In genomic region chr5:68714810-68715209, GRCh38 we compare ENCODE assay signal across 32 cellular contexts.
"Had no signal": no experiment of that assay in that cellular context is flagged by ENCODE, and none has a peak within 500 bp of the region (broad histone marks: within the 10 kb centered on the region; RNA-seq: fewer than 3 reads in every experiment).

No MANE protein-coding gene starts in this region.

- H3K4me3 ChIP-seq: adrenal gland, body of pancreas, cardiac muscle cell, coronary artery, gastroesophageal sphincter, neural progenitor cell, right atrium auricular region, stomach, suprapubic skin, transverse colon had no signal

- H3K4me2 ChIP-seq: neural progenitor cell had no signal

- H3K27ac Mint-ChIP-seq: activated CD4-positive, alpha-beta memory T cell treated with anti-CD3 and anti-CD28 coated beads, Interleukin-2, amount 10 ng/mL, durations not matched to agents 7 days and 5 days; activated CD4-positive, alpha-beta T cell treated with anti-CD3 and anti-CD28 coated beads, Interleukin-2, amount 10 ng/mL, durations not matched to agents 7 days and 5 days; activated naive CD8-positive, alpha-beta T cell treated with anti-CD3 and anti-CD28 coated beads for 36 hours; activated T-cell treated with anti-CD3 and anti-CD28 coated beads, Interleukin-2, amount 50 U/mL, for 24 hours; activated T-helper 2 cell treated with anti-CD3 and anti-CD28 coated beads, Interferon-gamma antibody, Interleukin-2, Interleukin-4, amounts not matched to agents 10 μg/mL and 5 μg/mL and 100 μg/mL, durations not matched to agents 14 hours and 24 hours and 36 hours; mesothelial cell of epicardium; natural killer cell; neural progenitor cell; stimulated activated naive B cell treated with anti-CD40 and anti-IgM and Interleukin-4, amounts not matched to agents 10 μg/mL and 1 μg/mL and 100 μg/mL, for 72 hours had no signal

- ATAC-seq: body of pancreas; effector memory CD8-positive, alpha-beta T cell; gastroesophageal sphincter; left colon; natural killer cell; stimulated activated naive B cell treated with anti-CD40 and anti-IgM and Interleukin-4, amounts not matched to agents 10 μg/mL and 1 μg/mL and 100 μg/mL, for 72 hours had no signal

- H3K9me3 Mint-ChIP-seq: activated CD4-positive, alpha-beta T cell treated with anti-CD3 and anti-CD28 coated beads, Interleukin-2, amount 10 ng/mL, durations not matched to agents 7 days and 5 days; activated T-helper 2 cell treated with anti-CD3 and anti-CD28 coated beads, Interferon-gamma antibody, Interleukin-2, Interleukin-4, amounts not matched to agents 10 μg/mL and 5 μg/mL and 100 μg/mL, durations not matched to agents 14 hours and 24 hours and 36 hours; effector memory CD8-positive, alpha-beta T cell; immature natural killer cell; natural killer cell had no signal

- H3K36me3 ChIP-seq: adrenal gland, cardiac muscle cell, gastroesophageal sphincter, neural progenitor cell, right atrium auricular region, stomach, suprapubic skin, transverse colon had no signal

- H3K36me3 Mint-ChIP-seq: natural killer cell had no signal

- H3K4me3 Mint-ChIP-seq: activated CD4-positive, alpha-beta memory T cell treated with anti-CD3 and anti-CD28 coated beads, Interleukin-2, amount 10 ng/mL, durations not matched to agents 7 days and 5 days; activated CD4-positive, alpha-beta T cell treated with anti-CD3 and anti-CD28 coated beads, Interleukin-2, amount 10 ng/mL, durations not matched to agents 7 days and 5 days; activated naive CD8-positive, alpha-beta T cell treated with anti-CD3 and anti-CD28 coated beads for 36 hours; activated T-cell treated with anti-CD3 and anti-CD28 coated beads, Interleukin-2, amount 50 U/mL, for 24 hours; effector memory CD8-positive, alpha-beta T cell; immature natural killer cell; mesothelial cell of epicardium; natural killer cell; neural progenitor cell; stimulated activated naive B cell treated with anti-CD40 and anti-IgM and Interleukin-4, amounts not matched to agents 10 μg/mL and 1 μg/mL and 100 μg/mL, for 72 hours had no signal

- H3K9ac ChIP-seq: neural progenitor cell had no signal

- H3K9me3 ChIP-seq: adrenal gland, body of pancreas, gastroesophageal sphincter, right atrium auricular region, stomach, suprapubic skin, transverse colon had no signal

- H3K27me3 Mint-ChIP-seq: activated CD4-positive, alpha-beta memory T cell treated with anti-CD3 and anti-CD28 coated beads, Interleukin-2, amount 10 ng/mL, durations not matched to agents 7 days and 5 days; activated CD4-positive, alpha-beta T cell treated with anti-CD3 and anti-CD28 coated beads, Interleukin-2, amount 10 ng/mL, durations not matched to agents 7 days and 5 days; activated naive CD8-positive, alpha-beta T cell treated with anti-CD3 and anti-CD28 coated beads for 36 hours; activated T-cell treated with anti-CD3 and anti-CD28 coated beads, Interleukin-2, amount 50 U/mL, for 24 hours; effector memory CD8-positive, alpha-beta T cell; stimulated activated naive B cell treated with anti-CD40 and anti-IgM and Interleukin-4, amounts not matched to agents 10 μg/mL and 1 μg/mL and 100 μg/mL, for 72 hours had no signal

- H3K27me3 ChIP-seq: adrenal gland, body of pancreas, cardiac muscle cell, gastroesophageal sphincter, neural progenitor cell, right atrium auricular region, stomach, suprapubic skin, transverse colon had no signal

- H3K27ac ChIP-seq: adrenal gland, body of pancreas, cardiac muscle cell, coronary artery, gastroesophageal sphincter, neural progenitor cell, right atrium auricular region, stomach, suprapubic skin, transverse colon had no signal

- DNase-seq: activated CD4-positive, alpha-beta memory T cell treated with anti-CD3 and anti-CD28 coated beads, Interleukin-2, amount 10 ng/mL, durations not matched to agents 7 days and 5 days; activated CD4-positive, alpha-beta T cell treated with anti-CD3 and anti-CD28 coated beads for 1 hour; activated CD4-positive, alpha-beta T cell treated with anti-CD3 and anti-CD28 coated beads, Interleukin-2, amount 10 ng/mL, durations not matched to agents 7 days and 5 days; activated CD8-positive, alpha-beta memory T cell treated with anti-CD3 and anti-CD28 coated beads, Interleukin-2, amount 50 U/mL, for 48 hours; activated naive CD4-positive, alpha-beta T cell; activated naive CD8-positive, alpha-beta T cell treated with anti-CD3 and anti-CD28 coated beads for 36 hours; activated T-cell treated with anti-CD3 and anti-CD28 coated beads, Interleukin-2, amount 50 U/mL, for 24 hours; adrenal gland; aorta; body of pancreas; effector memory CD8-positive, alpha-beta T cell; erythroblast; hippocampal formation; immature natural killer cell; kidney; left colon; natural killer cell; occipital lobe; stimulated activated CD4-positive, alpha-beta T cell treated with anti-CD3 and anti-CD28 coated beads, Interleukin-15, amount 100 ng/mL, for 24 hours; stimulated activated CD4-positive, alpha-beta T cell treated with anti-CD3 and anti-CD28 coated beads, Interleukin-2, amount 100 ng/mL, for 24 hours; stimulated activated naive B cell treated with anti-CD40 and anti-IgM and Interleukin-4, amounts not matched to agents 10 μg/mL and 1 μg/mL and 100 μg/mL, for 72 hours; stomach; T-helper 2 cell; transverse colon had no signal

- H2AFZ ChIP-seq: neural progenitor cell had no signal

- H3K4me1 ChIP-seq: adrenal gland, body of pancreas, stomach, suprapubic skin, transverse colon had no signal
